ENCODE assay signal across 8 cellular contexts in the genomic region with DNA sequence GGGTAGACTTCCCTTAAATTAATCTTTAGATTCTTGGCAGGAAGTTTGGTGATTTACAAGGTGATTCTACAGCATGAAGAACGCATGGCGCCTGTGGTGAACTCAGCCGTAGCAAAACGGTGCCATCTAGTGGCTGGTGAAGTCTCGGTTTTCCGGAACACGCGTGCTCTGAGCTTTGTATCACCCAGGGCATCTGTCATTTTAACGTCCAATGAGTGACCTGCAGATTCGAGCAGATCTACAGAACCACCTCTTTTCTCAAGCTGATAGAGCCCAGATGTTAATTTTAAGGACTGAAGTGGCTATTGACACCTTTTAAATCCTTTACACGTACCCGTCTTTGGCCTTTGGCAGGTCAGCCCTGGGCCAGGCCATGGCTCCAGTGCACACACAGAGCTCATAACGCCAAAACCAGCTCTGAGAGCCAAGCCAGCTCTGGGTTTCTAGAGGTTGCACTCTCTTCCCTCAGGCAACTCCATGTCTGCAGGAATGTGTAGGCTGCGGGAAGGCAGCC. TPM values are rescaled to one million over a fixed set of nuclear protein-coding genes. Genes with fewer than 3 reads are reported as not detected.
DNase-seq lines count a peak whose midpoint lies in the region; ATAC-seq, FAIRE-seq and TF ChIP-seq lines count a peak whose summit lies in the region.
"Not testable (repeated sequence)": the region's sequence is repeated elsewhere in the genome, so short reads cannot be mapped to it uniquely, and the experiment has no call there.

No MANE protein-coding gene starts in this region.

- peak; percentile 79 for FAIRE-seq in D721Med (lab: Jason Lieb, UNC)

- peaks cover 17% of the 10 kb centered on the region for H3K4me1 Mint-ChIP-seq in endothelial cell (ENCODE audit: unreplicated experiment)

- ATAC-seq in GM21360 (IDR thresholded peaks at IDR 0.05; ENCODE audit: unreplicated experiment) (peak; percentile 80), HG03442 (IDR thresholded peaks at IDR 0.05; ENCODE audit: unreplicated experiment) (peak; percentile 62)

- not testable (repeated sequence) for H3K27me3 Mint-ChIP-seq in endothelial cell (ENCODE audit: unreplicated experiment)

- not testable (repeated sequence) for H3K4me3 Mint-ChIP-seq in endothelial cell (ENCODE audit: unreplicated experiment)

- DNase-seq in D721Med (ENCODE audit: insufficient read length, low spot score), result not testable (repeated sequence)
- peak; percentile 11 to 55 for DNase-seq in NCI-H526 (lab: John Stamatoyannopoulos, UW)
- DNase-seq in activated CD4-positive, alpha-beta T cell treated with anti-CD3 and anti-CD28 coated beads, Interleukin-2, amount 50 U/mL, for 48 hours, result peak; percentile 30 to 41
- peak; percentile 22 for DNase-seq in endothelial cell (ENCODE audit: low spot score)
- peak; percentile 39 for DNase-seq in medulla oblongata (ENCODE audit: extremely low spot score)
- DNase-seq in stimulated activated CD4-positive, alpha-beta T cell treated with anti-CD3 and anti-CD28 coated beads, TNF-alpha, amount 100 ng/mL, for 24 hours (ENCODE audit: low read depth in 3 of 3), result peak in 2 of 3 experiments; percentile 9 to 31

- H3K27ac Mint-ChIP-seq in endothelial cell (ENCODE audit: unreplicated experiment), result not testable (repeated sequence)

- not testable (repeated sequence) for H3K9me3 Mint-ChIP-seq in endothelial cell (ENCODE audit: unreplicated experiment)

- TF ChIP-seq CTCF in D721Med (IDR thresholded peaks at IDR 0.05; ENCODE audit: insufficient read depth, missing control alignments) (peak; percentile 37), endothelial cell (IDR thresholded peaks at IDR 0.05; ENCODE audit: unreplicated experiment) (peak; percentile 63)

- not testable (repeated sequence) for H3K36me3 Mint-ChIP-seq in endothelial cell (ENCODE audit: low read depth, unreplicated experiment)

RNA-seq across cellular contexts. Expression of a gene that starts 2.3 kb away (rescaled TPM):
- not detected for total RNA-seq in endothelial cell (ENCODE audit: unreplicated experiment)

RNA-seq across cellular contexts. Expression of a gene that starts 36.1 kb away (rescaled TPM):
- total RNA-seq in endothelial cell (ENCODE audit: unreplicated experiment), result not detected
